ENCODE assay signal across 33 cellular contexts in the genomic region with DNA sequence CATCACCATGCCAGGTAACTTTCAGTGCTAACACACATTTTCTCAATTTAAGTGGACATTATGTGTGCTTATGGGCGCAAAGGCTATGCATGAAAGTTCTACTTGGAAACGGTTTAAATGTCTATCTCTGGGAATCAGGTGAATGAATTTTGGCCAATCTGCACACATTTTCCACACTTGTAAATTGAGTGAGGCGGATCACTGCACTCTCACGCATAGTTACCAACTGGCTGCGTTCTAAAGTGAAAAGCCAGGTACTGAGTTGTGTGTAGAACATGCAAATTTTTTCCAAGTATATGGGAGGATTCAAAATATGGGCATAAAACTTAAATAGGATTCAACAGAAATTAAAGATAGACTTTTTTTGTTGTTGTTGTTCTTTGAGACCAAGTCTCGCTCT.
"Had no signal": no experiment of that assay in that cellular context is flagged by ENCODE, and none has a peak within 500 bp of the region (broad histone marks: within the 10 kb centered on the region; RNA-seq: fewer than 3 reads in every experiment).

No MANE protein-coding gene starts in this region.

- H3K27me3 ChIP-seq: MG63 had no signal

- H3K9me3 ChIP-seq: MG63 had no signal

- H3K4me3 ChIP-seq: MG63 had no signal

- H3K36me3 ChIP-seq: MG63 had no signal

- H3K4me2 ChIP-seq: KMS-11 had no signal

- H3K9ac ChIP-seq: KMS-11 had no signal

- H3K27ac ChIP-seq: KMS-11 had no signal

- DNase-seq: Karpas-422, Kasumi-1, KG1, MG63, MM.1S, MV-4-11, NCI-H1048, NCI-H1092, NCI-H1092 treated with DMSO at 0.1 percent for 48 hours, NCI-H1105, NCI-H1105 treated with DMSO at 0.1 percent for 48 hours, NCI-H1417 treated with DMSO at 0.1 percent for 48 hours, NCI-H1436, NCI-H1436 treated with DMSO at 0.1 percent for 48 hours, NCI-H146, NCI-H1694, NCI-H1694 treated with DMSO at 0.1 percent for 48 hours, NCI-H187 treated with DMSO at 0.1 percent for 48 hours, NCI-H1930, NCI-H2029, NCI-H2029 treated with DMSO at 0.1 percent for 48 hours, NCI-H2081, NCI-H2081 treated with DMSO at 0.1 percent for 48 hours, NCI-H2107, NCI-H2171, NCI-H2171 treated with DMSO at 0.1 percent for 48 hours, NCI-H2227 treated with DMSO at 0.1 percent for 48 hours, NCI-H226, NCI-H345, NCI-H446, NCI-H446 treated with DMSO at 0.1 percent for 48 hours, NCI-H510A had no signal
